In genomic region chr17:46788796-46789195, GRCh38 we compare ENCODE assay signal across 16 cellular contexts. TPM values are rescaled to one million over a fixed set of nuclear protein-coding genes. Genes with fewer than 3 reads are reported as not detected.
DNase-seq lines count a peak whose midpoint lies in the region; ATAC-seq and TF ChIP-seq lines count a peak whose summit lies in the region.
"Had no signal": no experiment of that assay in that cellular context is flagged by ENCODE, and none has a peak within 500 bp of the region (broad histone marks: within the 10 kb centered on the region; RNA-seq: fewer than 3 reads in every experiment).

No MANE protein-coding gene starts in this region.

- no peak overlapping the region for H3K4me2 ChIP-seq in neural progenitor cell
- H3K4me2 ChIP-seq: A549 had no signal

- H3F3A ChIP-seq in neural progenitor cell (ENCODE audit: low read depth): peaks cover 5% of the 10 kb centered on the region

- 75 to 76% methylated on average over 6 to 7 of the region's 7 CpGs for WGBS in endodermal cell (ENCODE audit: insufficient coverage in 1 of 2, insufficient read length in 1 of 2), 2 experiments

- H3K9me3 Mint-ChIP-seq in endodermal cell (peaks cover 14% of the 10 kb centered on the region), neural progenitor cell (peaks cover 5% of the 10 kb centered on the region)
- H3K9me3 Mint-ChIP-seq in activated CD4-positive, alpha-beta T cell treated with anti-CD3 and anti-CD28 coated beads for 36 hours (ENCODE audit: low read depth): no peaks in the 10 kb centered on the region

- H3K4me1 Mint-ChIP-seq in endodermal cell (peaks cover 47% of the 10 kb centered on the region), neural progenitor cell (peaks cover 66% of the 10 kb centered on the region)
- H3K4me1 Mint-ChIP-seq in activated CD4-positive, alpha-beta T cell treated with anti-CD3 and anti-CD28 coated beads for 36 hours: no peaks in the 10 kb centered on the region

- TF ChIP-seq CTCF in endodermal cell (conservative IDR thresholded peaks at IDR 0.05) (no peak), neural progenitor cell (IDR thresholded peaks at IDR 0.05) (no peak)

- H3K36me3 ChIP-seq in endodermal cell (ENCODE audit: control insufficient read depth, insufficient read depth, low read length) (no peaks in the 10 kb centered on the region), neural progenitor cell (no peaks in the 10 kb centered on the region)
- H3K36me3 ChIP-seq: BE2C, HAP-1 had no signal

- H3K79me2 ChIP-seq in neural progenitor cell (ENCODE audit: low read depth): no peaks in the 10 kb centered on the region

- H3K27me3 Mint-ChIP-seq in endodermal cell (ENCODE audit: insufficient read depth): peaks cover 2% of the 10 kb centered on the region
- peaks cover 14% of the 10 kb centered on the region for H3K27me3 Mint-ChIP-seq in neural progenitor cell (ENCODE audit: insufficient read depth, low read depth)
- H3K27me3 Mint-ChIP-seq in activated CD4-positive, alpha-beta T cell treated with anti-CD3 and anti-CD28 coated beads for 36 hours: peaks cover 5% of the 10 kb centered on the region

- CTCF ChIA-PET in activated CD4-positive, alpha-beta T cell treated with anti-CD3 and anti-CD28 coated beads for 36 hours (lab: Charles Lee): interaction anchor here (0.8 kb wide), 1 partner anchor 47 kb away, joined by 3 read pairs; no protein-coding TSS in a partner anchor

- H3K9ac ChIP-seq in endodermal cell (ENCODE audit: extremely low read depth, low read length, poor library complexity, severe bottlenecking) (no peak overlapping the region), neural progenitor cell (no peak overlapping the region)

- H3K4me1 ChIP-seq in endodermal cell (ENCODE audit: control insufficient read depth, insufficient read depth, low read length) (peaks cover 12% of the 10 kb centered on the region), neural progenitor cell (peaks cover 19% of the 10 kb centered on the region)
- H3K4me1 ChIP-seq: A549, BE2C, HAP-1 had no signal

- no peak for ATAC-seq in activated CD4-positive, alpha-beta T cell treated with anti-CD3 and anti-CD28 coated beads for 36 hours
- ATAC-seq: A549, HepG2 had no signal

- no peak overlapping the region for H2AFZ ChIP-seq in neural progenitor cell (replicated peaks)

- POLR2A ChIA-PET in activated CD4-positive, alpha-beta T cell treated with anti-CD3 and anti-CD28 coated beads for 36 hours (lab: Charles Lee): no interaction called here

- H3K4me3 ChIP-seq in endodermal cell (ENCODE audit: low read length) (no peak overlapping the region), neural progenitor cell (no peak overlapping the region)
- H3K4me3 ChIP-seq: A549, HAP-1 had no signal

- H3K9me3 ChIP-seq in endodermal cell (ENCODE audit: control insufficient read depth, low read length) (no peaks in the 10 kb centered on the region), neural progenitor cell (ENCODE audit: low read depth) (no peaks in the 10 kb centered on the region)
- H3K9me3 ChIP-seq: A549, BE2C, HAP-1 had no signal

- peak; percentile 39 for DNase-seq in NCI-H345 (lab: John Stamatoyannopoulos, UW)
- peak; percentile 52 for DNase-seq in endodermal cell
- peak; percentile 40 for DNase-seq in neural progenitor cell (ENCODE audit: low spot score)
- DNase-seq in activated effector memory CD4-positive, alpha-beta T cell treated with Interleukin-2 at 50 U/mL for 16 hours: no peak
- DNase-seq in activated CD4-positive, alpha-beta T cell treated with anti-CD3 and anti-CD28 coated beads for 36 hours: no peak
- no peak for DNase-seq in NCI-H2227 treated with DMSO at 0.1 percent for 48 hours (lab: John Stamatoyannopoulos, UW)
- DNase-seq: BE2C; CD4-positive, alpha-beta memory T cell; DMS153; DMS79 treated with DMSO at 0.1 percent for 48 hours; EL; HFFc6 had no signal

- H3K27me3 ChIP-seq in endodermal cell (ENCODE audit: control insufficient read depth, insufficient read depth, low read length, poor library complexity, severe bottlenecking) (no peaks in the 10 kb centered on the region), neural progenitor cell (peaks cover 58% of the 10 kb centered on the region)
- H3K27me3 ChIP-seq: BE2C had no signal

- H4K20me1 ChIP-seq in neural progenitor cell (ENCODE audit: low read depth): no peaks in the 10 kb centered on the region

- H3K36me3 Mint-ChIP-seq in endodermal cell (ENCODE audit: low read depth) (peaks cover 4% of the 10 kb centered on the region), neural progenitor cell (peaks cover 42% of the 10 kb centered on the region)
- no peaks in the 10 kb centered on the region for H3K36me3 Mint-ChIP-seq in activated CD4-positive, alpha-beta T cell treated with anti-CD3 and anti-CD28 coated beads for 36 hours (ENCODE audit: low read depth)
- H3K36me3 Mint-ChIP-seq: CD4-positive, alpha-beta memory T cell had no signal

- peak overlapping the region; percentile 58 for H3K27ac ChIP-seq in endodermal cell (ENCODE audit: low read depth, low read length)
- no peak overlapping the region for H3K27ac ChIP-seq in neural progenitor cell
- H3K27ac ChIP-seq: A549, C4-2B had no signal

- no peak overlapping the region for H3K27ac Mint-ChIP-seq in endodermal cell
- peak overlapping the region; percentile 32 for H3K27ac Mint-ChIP-seq in neural progenitor cell
- no peak overlapping the region for H3K27ac Mint-ChIP-seq in activated CD4-positive, alpha-beta T cell treated with anti-CD3 and anti-CD28 coated beads for 36 hours
- H3K27ac Mint-ChIP-seq: CD4-positive, alpha-beta memory T cell; HFFc6 had no signal

- H3K4me3 Mint-ChIP-seq in endodermal cell: no peak overlapping the region
- H3K4me3 Mint-ChIP-seq in neural progenitor cell: no peak overlapping the region
- no peak overlapping the region for H3K4me3 Mint-ChIP-seq in activated CD4-positive, alpha-beta T cell treated with anti-CD3 and anti-CD28 coated beads for 36 hours
- H3K4me3 Mint-ChIP-seq: CD4-positive, alpha-beta memory T cell; HFFc6 had no signal

- intact Hi-C loops in activated CD4-positive, alpha-beta T cell treated with anti-CD3 and anti-CD28 coated beads for 36 hours (cut with DNase I, micrococcal nuclease): no loop called here

RNA-seq across cellular contexts. Expression of gene WNT3, which starts 29.7 kb away (rescaled TPM):
- total RNA-seq in endodermal cell (10 to 100 TPM; 19.9 to 21.8 TPM), neural progenitor cell (ENCODE audit: low replicate concordance) (1.1 and 1.7 TPM in 2 replicates)
- 51.2 TPM for polyA plus RNA-seq in endodermal cell (2013, experiment 1 of 2)
- polyA plus RNA-seq in endodermal cell (2013, experiment 2 of 2): 42.1 TPM
- under 1 TPM; 0.09 to 0.12 TPM for total RNA-seq in activated CD4-positive, alpha-beta T cell treated with anti-CD3 and anti-CD28 coated beads for 36 hours
- total RNA-seq: CD4-positive, alpha-beta memory T cell had no signal
- polyA plus RNA-seq: CD4-positive, alpha-beta memory T cell had no signal

Comparison
In these comparisons a context has a peak if more than half of its experiments do, and no peak if none do; other contexts are left out.
1. DNase-seq: peak in NCI-H345 (single experiment), endodermal cell (single experiment) and neural progenitor cell (single experiment); none in activated effector memory CD4-positive, alpha-beta T cell treated with Interleukin-2 at 50 U/mL for 16 hours (single experiment), activated CD4-positive, alpha-beta T cell treated with anti-CD3 and anti-CD28 coated beads for 36 hours (single experiment) and NCI-H2227 treated with DMSO at 0.1 percent for 48 hours (single experiment).